ENCODE assay signal across 17 cellular contexts in the genomic region with DNA sequence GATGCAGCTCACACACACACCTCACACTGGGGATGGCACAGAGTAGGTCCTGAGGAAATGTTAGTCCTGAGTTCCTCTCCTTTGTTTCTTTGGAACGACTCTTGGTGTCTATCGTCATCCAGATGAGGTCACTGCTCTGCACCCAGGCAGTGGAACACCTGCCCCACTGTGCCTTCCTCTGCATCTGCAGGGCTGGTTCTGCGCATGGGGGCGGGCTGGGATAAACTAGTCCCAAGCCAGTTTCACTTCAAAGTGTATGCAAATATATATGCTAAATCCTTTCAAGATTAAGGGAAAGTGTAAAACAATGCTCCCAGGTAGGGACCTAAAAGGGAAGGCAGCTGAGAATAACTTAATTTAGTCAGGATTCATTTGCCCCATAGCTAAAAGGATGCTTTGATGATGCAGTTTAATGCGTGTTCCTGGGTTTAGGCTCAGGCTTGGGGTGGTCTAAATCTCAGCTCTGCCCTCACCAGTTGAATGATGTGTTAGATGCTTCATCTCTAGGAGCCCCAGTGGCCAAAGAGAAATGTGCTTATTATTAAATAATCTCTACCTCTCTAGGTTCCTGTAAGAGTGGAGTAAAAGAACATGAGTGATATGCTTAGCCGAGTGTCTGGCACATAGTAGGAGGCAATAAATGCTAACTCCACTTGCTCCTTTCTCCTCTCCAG. TPM values are rescaled to one million over a fixed set of nuclear protein-coding genes. Genes with fewer than 3 reads are reported as not detected.
DNase-seq lines count a peak whose midpoint lies in the region; ATAC-seq and TF ChIP-seq lines count a peak whose summit lies in the region.
"Had no signal": no experiment of that assay in that cellular context is flagged by ENCODE, and none has a peak within 500 bp of the region (broad histone marks: within the 10 kb centered on the region; RNA-seq: fewer than 3 reads in every experiment).

No MANE protein-coding gene starts in this region.

- 74 to 84% (median 79%) methylated on average over 6 of the region's 6 CpGs for WGBS in spleen, 5 donors
- 95 to 97% methylated on average over 6 of the region's 6 CpGs for WGBS in aorta, 2 donors

- DNase-seq in spleen (no peak), iPS-NIHi11 (ENCODE audit: low spot score) (no peak), substantia nigra (lab: John Stamatoyannopoulos, UW) (no peak), aorta (no peak)
- DNase-seq: activated CD8-positive, alpha-beta memory T cell treated with anti-CD3 and anti-CD28 coated beads, Interleukin-2, amount 50 U/mL, for 48 hours; DMS79; foreskin fibroblast; mammary epithelial cell; NCI-H1417 treated with DMSO at 0.1 percent for 48 hours; T-helper 1 cell had no signal

- TF ChIP-seq POLR2A in spleen (IDR thresholded peaks at IDR 0.05) = no peak

- peak overlapping the region in 5 of 8 donors; percentile 0 to 62 (median 45) for H3K27ac ChIP-seq in spleen
- no peak overlapping the region for H3K27ac ChIP-seq in substantia nigra (ENCODE audit: low read depth, low read length, poor library complexity, severe bottlenecking)
- H3K27ac ChIP-seq in aorta (ENCODE audit: low read depth in 1 of 2, low read length in 2 of 2) = no peak overlapping the region
- H3K27ac ChIP-seq: BLaER1 had no signal

- intact Hi-C loops in spleen (cut with DNase I; ENCODE audit: low total_unique reads) = no loop called here
- intact Hi-C loops in aorta (cut with DNase I) = no loop called here

- no peak for TF ChIP-seq CTCF in spleen (IDR thresholded peaks at IDR 0.05 in 8 of 11, conservative IDR thresholded peaks at IDR 0.05 in 3 of 11)

- no peaks in the 10 kb centered on the region for H3K9me3 ChIP-seq in spleen
- H3K9me3 ChIP-seq in aorta (ENCODE audit: control insufficient read depth, low read length) = no peaks in the 10 kb centered on the region
- H3K9me3 ChIP-seq: BLaER1 had no signal

- peak; percentile 27 for ATAC-seq in GM19043 (IDR thresholded peaks at IDR 0.05; ENCODE audit: low read depth, unreplicated experiment)
- ATAC-seq in HG02588 (IDR thresholded peaks at IDR 0.05; ENCODE audit: unreplicated experiment) = peak; percentile 31
- ATAC-seq in HG03280 (IDR thresholded peaks at IDR 0.05; ENCODE audit: unreplicated experiment) = peak; percentile 33
- no peak for ATAC-seq in aorta (ENCODE audit: low FRiP score)
- ATAC-seq: activated naive CD4-positive, alpha-beta T cell treated with anti-CD3 and anti-CD28 coated beads, Interleukin-2, amount 50 U/mL, for 72 hours; sciatic nerve; stimulated activated memory B cell treated with anti-CD40 and anti-IgM and Interleukin-4, amounts not matched to agents 10 μg/mL and 1 μg/mL and 100 μg/mL, for 72 hours had no signal

- H3K4me3 ChIP-seq in spleen (no peak overlapping the region), aorta (ENCODE audit: low read length in 2 of 2) (no peak overlapping the region)
- H3K4me3 ChIP-seq: BLaER1 had no signal

- H3K27me3 ChIP-seq in spleen (replicated peaks in 1 of 7) (peaks cover 0 to 4% (median 0%) of the 10 kb centered on the region in 7 donors), aorta (ENCODE audit: control insufficient read depth in 1 of 2, insufficient read depth in 2 of 2, low read length in 1 of 2) (no peaks in the 10 kb centered on the region)
- H3K27me3 ChIP-seq: BLaER1 had no signal

- H3K4me1 ChIP-seq in spleen = peaks cover 0 to 25% (median 7%) of the 10 kb centered on the region in 6 donors
- peaks cover 0 to 10% of the 10 kb centered on the region in 2 donors for H3K4me1 ChIP-seq in aorta (ENCODE audit: control insufficient read depth in 1 of 2, insufficient read depth in 2 of 2, low read length in 2 of 2)
- H3K4me1 ChIP-seq: BLaER1 had no signal

- H3K36me3 ChIP-seq in spleen = peaks cover 0 to 8% (median 0%) of the 10 kb centered on the region in 6 donors
- no peaks in the 10 kb centered on the region for H3K36me3 ChIP-seq in aorta (ENCODE audit: control insufficient read depth in 1 of 2, insufficient read depth in 2 of 2, low read length in 1 of 2)
- H3K36me3 ChIP-seq: BLaER1 had no signal

RNA-seq across cellular contexts. Expression of a gene that starts 47.1 kb away (rescaled TPM):
- total RNA-seq in spleen = 1 to 10 TPM; 1.6 to 5.7 (median 3.2) TPM
- under 1 TPM; 0.03 to 0.32 (median 0.20) TPM for polyA plus RNA-seq in spleen
- total RNA-seq in aorta = 1 to 10 TPM; 1.0 to 1.5 TPM
- polyA plus RNA-seq in aorta = under 1 TPM; 0.31 to 0.38 TPM
- total RNA-seq: activated naive CD4-positive, alpha-beta T cell treated with anti-CD3 and anti-CD28 coated beads, Interleukin-2, amount 50 U/mL, for 72 hours had no signal

Comparison
In these comparisons a context has a peak if more than half of its experiments do, and no peak if none do; other contexts are left out.
1. H3K27ac ChIP-seq: peak in spleen (5 of 8); none in substantia nigra (single experiment) and aorta (0 of 2).